14 cellular contexts compared by ENCODE assay signal in the genomic region with DNA sequence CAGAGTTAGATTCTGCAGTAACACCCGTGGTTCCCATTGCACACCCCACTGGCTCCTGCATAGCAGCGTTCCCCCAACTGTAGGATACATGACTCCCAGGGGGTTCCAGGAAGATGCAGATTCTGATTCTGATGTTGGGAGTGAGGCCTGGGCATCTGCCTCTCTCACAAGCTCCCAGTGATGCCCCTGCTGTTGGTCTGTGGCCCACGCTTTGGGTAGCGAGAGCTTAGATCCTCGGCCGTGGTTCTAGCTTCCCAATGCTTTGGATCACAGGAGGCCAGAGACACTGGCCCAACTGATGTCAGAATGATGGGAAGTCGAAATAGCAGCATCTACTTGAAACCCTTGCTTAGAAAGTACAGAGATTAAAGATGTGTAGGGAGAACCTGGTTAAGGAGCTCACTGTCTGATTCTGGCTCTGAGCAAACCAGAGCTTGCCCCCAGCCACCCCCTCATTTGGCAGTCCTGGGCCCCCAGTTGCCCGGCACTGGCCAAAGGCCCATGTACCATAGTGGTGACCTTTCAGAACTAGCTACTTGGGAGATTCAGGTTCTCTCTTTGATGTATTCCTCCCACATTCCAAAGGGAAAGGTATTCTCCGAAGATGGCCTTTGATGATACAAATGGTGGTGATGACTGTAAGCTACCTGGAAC.
DNase-seq lines count a peak whose midpoint lies in the region; ATAC-seq, FAIRE-seq and TF ChIP-seq lines count a peak whose summit lies in the region.
"Had no signal": no experiment of that assay in that cellular context is flagged by ENCODE, and none has a peak within 500 bp of the region (broad histone marks: within the 10 kb centered on the region; RNA-seq: fewer than 3 reads in every experiment).

No MANE protein-coding gene starts in this region.

- no peak overlapping the region for H3K4me3 Mint-ChIP-seq in activated CD8-positive, alpha-beta T cell treated with anti-CD3 and anti-CD28 coated beads, Interleukin-2, amount 10 ng/mL, durations not matched to agents 7 days and 5 days
- no peak overlapping the region for H3K4me3 Mint-ChIP-seq in activated CD8-positive, alpha-beta T cell treated with anti-CD3 and anti-CD28 coated beads for 36 hours
- no peak overlapping the region for H3K4me3 Mint-ChIP-seq in activated naive CD8-positive, alpha-beta T cell treated with anti-CD3 and anti-CD28 coated beads, Interleukin-2, amount 10 ng/mL, durations not matched to agents 7 days and 5 days
- no peak overlapping the region for H3K4me3 Mint-ChIP-seq in activated naive CD8-positive, alpha-beta T cell treated with anti-CD3 and anti-CD28 coated beads, Interleukin-2, amount 50 U/mL, for 24 hours
- H3K4me3 Mint-ChIP-seq in activated T-helper 17 cell treated with anti-CD3 and anti-CD28 coated beads, Interleukin-2, amount 50 U/mL, for 72 hours: no peak overlapping the region
- H3K4me3 Mint-ChIP-seq: CD4-positive, alpha-beta T cell had no signal

- FAIRE-seq in urothelium cell line (lab: Jason Lieb, UNC): peak; percentile 83
- FAIRE-seq: GM12878, GM18507 had no signal

- H3K27ac Mint-ChIP-seq in activated CD8-positive, alpha-beta T cell treated with anti-CD3 and anti-CD28 coated beads, Interleukin-2, amount 10 ng/mL, durations not matched to agents 7 days and 5 days: peak overlapping the region; percentile 10
- no peak overlapping the region for H3K27ac Mint-ChIP-seq in activated CD8-positive, alpha-beta T cell treated with anti-CD3 and anti-CD28 coated beads for 36 hours
- H3K27ac Mint-ChIP-seq in activated naive CD8-positive, alpha-beta T cell treated with anti-CD3 and anti-CD28 coated beads, Interleukin-2, amount 10 ng/mL, durations not matched to agents 7 days and 5 days: peak overlapping the region; percentile 33
- no peak overlapping the region for H3K27ac Mint-ChIP-seq in activated naive CD8-positive, alpha-beta T cell treated with anti-CD3 and anti-CD28 coated beads, Interleukin-2, amount 50 U/mL, for 24 hours
- no peak overlapping the region for H3K27ac Mint-ChIP-seq in activated T-helper 17 cell treated with anti-CD3 and anti-CD28 coated beads, Interleukin-2, amount 50 U/mL, for 72 hours

- no peak for DNase-seq in activated CD8-positive, alpha-beta T cell treated with anti-CD3 and anti-CD28 coated beads, Interleukin-2, amount 10 ng/mL, durations not matched to agents 7 days and 5 days
- DNase-seq in activated CD8-positive, alpha-beta T cell treated with anti-CD3 and anti-CD28 coated beads for 36 hours: no peak
- DNase-seq in activated naive CD8-positive, alpha-beta T cell treated with anti-CD3 and anti-CD28 coated beads, Interleukin-2, amount 10 ng/mL, durations not matched to agents 7 days and 5 days: no peak
- DNase-seq in activated naive CD8-positive, alpha-beta T cell treated with anti-CD3 and anti-CD28 coated beads, Interleukin-2, amount 50 U/mL, for 24 hours: no peak
- DNase-seq in islet precursor cell: peak; percentile 29
- DNase-seq in urothelium cell line (ENCODE audit: low spot score): no peak
- DNase-seq in UCSD-AML1 (lab: John Stamatoyannopoulos, UW; ENCODE audit: unreplicated experiment): no peak
- DNase-seq: Calu3; CD4-positive, alpha-beta T cell; DMS 273 treated with DMSO at 0.1 percent for 48 hours; GOT3 had no signal

- H3K36me3 Mint-ChIP-seq in activated CD8-positive, alpha-beta T cell treated with anti-CD3 and anti-CD28 coated beads, Interleukin-2, amount 10 ng/mL, durations not matched to agents 7 days and 5 days (ENCODE audit: low read depth): peaks cover 3% of the 10 kb centered on the region
- H3K36me3 Mint-ChIP-seq in activated CD8-positive, alpha-beta T cell treated with anti-CD3 and anti-CD28 coated beads for 36 hours (ENCODE audit: low read depth): peaks cover 5% of the 10 kb centered on the region
- peaks cover 11% of the 10 kb centered on the region for H3K36me3 Mint-ChIP-seq in activated naive CD8-positive, alpha-beta T cell treated with anti-CD3 and anti-CD28 coated beads, Interleukin-2, amount 10 ng/mL, durations not matched to agents 7 days and 5 days
- peaks cover 3% of the 10 kb centered on the region for H3K36me3 Mint-ChIP-seq in activated naive CD8-positive, alpha-beta T cell treated with anti-CD3 and anti-CD28 coated beads, Interleukin-2, amount 50 U/mL, for 24 hours (ENCODE audit: low read depth)
- peaks cover 10% of the 10 kb centered on the region for H3K36me3 Mint-ChIP-seq in activated T-helper 17 cell treated with anti-CD3 and anti-CD28 coated beads, Interleukin-2, amount 50 U/mL, for 72 hours (ENCODE audit: low read depth)

- intact Hi-C loops in activated CD8-positive, alpha-beta T cell treated with anti-CD3 and anti-CD28 coated beads for 36 hours (cut with micrococcal nuclease): no loop called here

- CTCF ChIA-PET in activated CD8-positive, alpha-beta T cell treated with anti-CD3 and anti-CD28 coated beads, Interleukin-2, amount 10 ng/mL, durations not matched to agents 7 days and 5 days (lab: Charles Lee): interaction anchor here (0.6 to 2.0 kb wide), 6 partner anchors 10 to 313 kb away, joined by 3 to 11 read pairs (median 3); no protein-coding TSS in a partner anchor
- CTCF ChIA-PET in activated CD8-positive, alpha-beta T cell treated with anti-CD3 and anti-CD28 coated beads for 36 hours (lab: Charles Lee): interaction anchor here (0.6 to 2.1 kb wide), 2 partner anchors 313 to 359 kb away, joined by 4 to 6 read pairs; no protein-coding TSS in a partner anchor

- no peaks in the 10 kb centered on the region for H3K9me3 Mint-ChIP-seq in activated CD8-positive, alpha-beta T cell treated with anti-CD3 and anti-CD28 coated beads, Interleukin-2, amount 10 ng/mL, durations not matched to agents 7 days and 5 days (ENCODE audit: insufficient read depth)
- H3K9me3 Mint-ChIP-seq in activated CD8-positive, alpha-beta T cell treated with anti-CD3 and anti-CD28 coated beads for 36 hours: no peaks in the 10 kb centered on the region
- no peaks in the 10 kb centered on the region for H3K9me3 Mint-ChIP-seq in activated naive CD8-positive, alpha-beta T cell treated with anti-CD3 and anti-CD28 coated beads, Interleukin-2, amount 10 ng/mL, durations not matched to agents 7 days and 5 days
- H3K9me3 Mint-ChIP-seq in activated naive CD8-positive, alpha-beta T cell treated with anti-CD3 and anti-CD28 coated beads, Interleukin-2, amount 50 U/mL, for 24 hours: no peaks in the 10 kb centered on the region
- H3K9me3 Mint-ChIP-seq in activated T-helper 17 cell treated with anti-CD3 and anti-CD28 coated beads, Interleukin-2, amount 50 U/mL, for 72 hours: no peaks in the 10 kb centered on the region
- H3K9me3 Mint-ChIP-seq: CD4-positive, alpha-beta T cell had no signal

- H3K27me3 Mint-ChIP-seq in activated CD8-positive, alpha-beta T cell treated with anti-CD3 and anti-CD28 coated beads, Interleukin-2, amount 10 ng/mL, durations not matched to agents 7 days and 5 days (ENCODE audit: low read depth): no peaks in the 10 kb centered on the region
- H3K27me3 Mint-ChIP-seq in activated CD8-positive, alpha-beta T cell treated with anti-CD3 and anti-CD28 coated beads for 36 hours: no peaks in the 10 kb centered on the region
- no peaks in the 10 kb centered on the region for H3K27me3 Mint-ChIP-seq in activated naive CD8-positive, alpha-beta T cell treated with anti-CD3 and anti-CD28 coated beads, Interleukin-2, amount 10 ng/mL, durations not matched to agents 7 days and 5 days
- H3K27me3 Mint-ChIP-seq in activated naive CD8-positive, alpha-beta T cell treated with anti-CD3 and anti-CD28 coated beads, Interleukin-2, amount 50 U/mL, for 24 hours: no peaks in the 10 kb centered on the region
- H3K27me3 Mint-ChIP-seq in activated T-helper 17 cell treated with anti-CD3 and anti-CD28 coated beads, Interleukin-2, amount 50 U/mL, for 72 hours: no peaks in the 10 kb centered on the region
- H3K27me3 Mint-ChIP-seq: CD4-positive, alpha-beta T cell had no signal

- ATAC-seq in activated CD8-positive, alpha-beta T cell treated with anti-CD3 and anti-CD28 coated beads, Interleukin-2, amount 10 ng/mL, durations not matched to agents 7 days and 5 days: no peak
- ATAC-seq in activated CD8-positive, alpha-beta T cell treated with anti-CD3 and anti-CD28 coated beads for 36 hours: no peak
- no peak for ATAC-seq in activated naive CD8-positive, alpha-beta T cell treated with anti-CD3 and anti-CD28 coated beads, Interleukin-2, amount 10 ng/mL, durations not matched to agents 7 days and 5 days (ENCODE audit: low read depth)
- no peak for ATAC-seq in activated naive CD8-positive, alpha-beta T cell treated with anti-CD3 and anti-CD28 coated beads, Interleukin-2, amount 50 U/mL, for 24 hours
- no peak for ATAC-seq in activated T-helper 17 cell treated with anti-CD3 and anti-CD28 coated beads, Interleukin-2, amount 50 U/mL, for 72 hours (replicated peaks)
- ATAC-seq: GM12878 had no signal

- TF ChIP-seq CTCF in activated CD8-positive, alpha-beta T cell treated with anti-CD3 and anti-CD28 coated beads for 36 hours (IDR thresholded peaks at IDR 0.05): no peak

- H3K4me1 Mint-ChIP-seq in activated CD8-positive, alpha-beta T cell treated with anti-CD3 and anti-CD28 coated beads, Interleukin-2, amount 10 ng/mL, durations not matched to agents 7 days and 5 days (ENCODE audit: low read depth): peaks cover 7% of the 10 kb centered on the region
- H3K4me1 Mint-ChIP-seq in activated CD8-positive, alpha-beta T cell treated with anti-CD3 and anti-CD28 coated beads for 36 hours (ENCODE audit: low read depth): peaks cover 26% of the 10 kb centered on the region
- peaks cover 8% of the 10 kb centered on the region for H3K4me1 Mint-ChIP-seq in activated naive CD8-positive, alpha-beta T cell treated with anti-CD3 and anti-CD28 coated beads, Interleukin-2, amount 10 ng/mL, durations not matched to agents 7 days and 5 days
- H3K4me1 Mint-ChIP-seq in activated naive CD8-positive, alpha-beta T cell treated with anti-CD3 and anti-CD28 coated beads, Interleukin-2, amount 50 U/mL, for 24 hours: peaks cover 17% of the 10 kb centered on the region
- H3K4me1 Mint-ChIP-seq in activated T-helper 17 cell treated with anti-CD3 and anti-CD28 coated beads, Interleukin-2, amount 50 U/mL, for 72 hours: peaks cover 26% of the 10 kb centered on the region

- POLR2A ChIA-PET in activated CD8-positive, alpha-beta T cell treated with anti-CD3 and anti-CD28 coated beads, Interleukin-2, amount 10 ng/mL, durations not matched to agents 7 days and 5 days (lab: Charles Lee): interaction anchor here (1.2 kb wide), 1 partner anchor 10 kb away, joined by 4 read pairs; no protein-coding TSS in a partner anchor
- POLR2A ChIA-PET in activated CD8-positive, alpha-beta T cell treated with anti-CD3 and anti-CD28 coated beads for 36 hours (lab: Charles Lee): interaction anchor here (1.9 kb wide), 1 partner anchor 9 kb away, joined by 7 read pairs; no protein-coding TSS in a partner anchor
- POLR2A ChIA-PET in activated naive CD8-positive, alpha-beta T cell treated with anti-CD3 and anti-CD28 coated beads, Interleukin-2, amount 10 ng/mL, durations not matched to agents 7 days and 5 days (lab: Charles Lee): no interaction called here

Comparison
In these comparisons a context has a peak if more than half of its experiments do, and no peak if none do; other contexts are left out.
1. H3K27ac Mint-ChIP-seq: peak in activated CD8-positive, alpha-beta T cell treated with anti-CD3 and anti-CD28 coated beads, Interleukin-2, amount 10 ng/mL, durations not matched to agents 7 days and 5 days (single experiment) and activated naive CD8-positive, alpha-beta T cell treated with anti-CD3 and anti-CD28 coated beads, Interleukin-2, amount 10 ng/mL, durations not matched to agents 7 days and 5 days (single experiment); none in activated CD8-positive, alpha-beta T cell treated with anti-CD3 and anti-CD28 coated beads for 36 hours (single experiment), activated naive CD8-positive, alpha-beta T cell treated with anti-CD3 and anti-CD28 coated beads, Interleukin-2, amount 50 U/mL, for 24 hours (single experiment) and activated T-helper 17 cell treated with anti-CD3 and anti-CD28 coated beads, Interleukin-2, amount 50 U/mL, for 72 hours (single experiment).